ENCODE assay signal across 11 cellular contexts in genomic region chr5:6660704-6661103, GRCh38. TPM values are rescaled to one million over a fixed set of nuclear protein-coding genes. Genes with fewer than 3 reads are reported as not detected.
DNase-seq lines count a peak whose midpoint lies in the region; ATAC-seq and TF ChIP-seq lines count a peak whose summit lies in the region.
"Had no signal": no experiment of that assay in that cellular context is flagged by ENCODE, and none has a peak within 500 bp of the region (broad histone marks: within the 10 kb centered on the region; RNA-seq: fewer than 3 reads in every experiment).

No MANE protein-coding gene starts in this region.

- POLR2A ChIA-PET in PC-3 (lab: Charles Lee; ENCODE audit: unreplicated experiment) = no interaction called here

- H3K9ac ChIP-seq in OCI-LY1 (ENCODE audit: low read length) (peak overlapping the region; percentile 57; the same call in 1 of the 2 replicates), PC-3 (ENCODE audit: low read length) (no peak overlapping the region)

- H3K27me3 ChIP-seq in OCI-LY1 (ENCODE audit: insufficient read depth, low read length) (no peaks in the 10 kb centered on the region), PC-3 (ENCODE audit: low read length) (no peaks in the 10 kb centered on the region)

- H3K4me1 ChIP-seq in OCI-LY1 (ENCODE audit: insufficient read depth, low read length, severe bottlenecking) (peaks cover 39% of the 10 kb centered on the region), PC-3 (ENCODE audit: insufficient read depth, low read length) (no peaks in the 10 kb centered on the region)
- H3K4me1 ChIP-seq: Caco-2, psoas muscle had no signal

- BruUV-seq in PC-3 (replicated peaks; lab: Mats Ljungman, UMichigan) = no TSS peak

- in situ Hi-C loops in G401 (cut with HindIII; ENCODE audit: low sequenced_read_pairs) = no loop called here

- H2AFZ ChIP-seq in OCI-LY1 (ENCODE audit: low read length) (peak overlapping the region; percentile 78; the same call in 1 of the 2 replicates), PC-3 (ENCODE audit: low read length) (no peak overlapping the region)

- peak; percentile 17 for DNase-seq in GM12865 (ENCODE audit: low read depth)
- no peak for DNase-seq in cardiac septum (ENCODE audit: low spot score)
- DNase-seq in G401 (ENCODE audit: low spot score) = no peak
- no peak for DNase-seq in PC-3
- DNase-seq in SHP77 treated with DMSO at 0.1 percent for 48 hours (lab: John Stamatoyannopoulos, UW) = no peak
- DNase-seq: Caco-2, GOT3, psoas muscle had no signal

- TF ChIP-seq CTCF in GM12865 (IDR thresholded peaks at IDR 0.05; ENCODE audit: insufficient read depth, low read depth, low read length, missing control alignments) (no peak), OCI-LY1 (IDR thresholded peaks at IDR 0.05; ENCODE audit: low read length) (no peak), PC-3 (conservative IDR thresholded peaks at IDR 0.05; ENCODE audit: low read depth, low read length) (no peak)

- H3K27ac ChIP-seq in OCI-LY1 (ENCODE audit: low read depth, low read length, poor library complexity, severe bottlenecking) (peak overlapping the region; percentile 98), PC-3 (ENCODE audit: low read length) (no peak overlapping the region)
- H3K27ac ChIP-seq: psoas muscle had no signal

- ATAC-seq in GM19395 (IDR thresholded peaks at IDR 0.05; ENCODE audit: unreplicated experiment) = peak; percentile 50
- ATAC-seq in HG02885 (IDR thresholded peaks at IDR 0.05; ENCODE audit: poor library complexity, unreplicated experiment) = peak; percentile 62
- ATAC-seq in PC-3 = no peak
- ATAC-seq: psoas muscle had no signal

- peak overlapping the region; percentile 75 for H3K4me2 ChIP-seq in OCI-LY1 (ENCODE audit: low read length)
- no peak overlapping the region for H3K4me2 ChIP-seq in PC-3 (ENCODE audit: low read length)

- H4K20me1 ChIP-seq in OCI-LY1 (ENCODE audit: insufficient read depth, low read length) = no peaks in the 10 kb centered on the region
- no peaks in the 10 kb centered on the region for H4K20me1 ChIP-seq in PC-3 (ENCODE audit: low read length)

- intact Hi-C loops in cardiac septum (cut with DNase I) (no loop called here), PC-3 (cut with micrococcal nuclease) (no loop called here)

- H3K9me2 ChIP-seq in OCI-LY1 (ENCODE audit: low read depth, low read length) = no peaks in the 10 kb centered on the region
- no peaks in the 10 kb centered on the region for H3K9me2 ChIP-seq in PC-3 (replicated peaks; ENCODE audit: low read length)

- H3K9me3 ChIP-seq in OCI-LY1 (ENCODE audit: low read length) (peaks cover 8% of the 10 kb centered on the region; the same call in 1 of the 2 replicates), PC-3 (ENCODE audit: low read length) (peaks cover 14% of the 10 kb centered on the region)
- H3K9me3 ChIP-seq: Caco-2 had no signal

- H3K4me3 ChIP-seq in GM12865 (ENCODE audit: low read depth, low read length) = peak overlapping the region; percentile 49
- H3K4me3 ChIP-seq in OCI-LY1 (ENCODE audit: low read depth, low read length, poor library complexity, severe bottlenecking) = peak overlapping the region; percentile 51
- no peak overlapping the region for H3K4me3 ChIP-seq in PC-3 (ENCODE audit: low read length)
- H3K4me3 ChIP-seq: psoas muscle had no signal

- H3K79me2 ChIP-seq in OCI-LY1 (ENCODE audit: insufficient read depth, low read length) = no peaks in the 10 kb centered on the region
- no peaks in the 10 kb centered on the region for H3K79me2 ChIP-seq in PC-3 (ENCODE audit: low read length)

- H3F3A ChIP-seq in OCI-LY1 (ENCODE audit: insufficient read depth, low read length) (no peaks in the 10 kb centered on the region), PC-3 (ENCODE audit: low read length, unreplicated experiment) (no peaks in the 10 kb centered on the region)

- CTCF ChIA-PET in PC-3 (lab: Charles Lee) = no interaction called here

- peaks cover 36% of the 10 kb centered on the region for H3K36me3 ChIP-seq in OCI-LY1 (ENCODE audit: insufficient read depth, low read length)
- peaks cover 22% of the 10 kb centered on the region for H3K36me3 ChIP-seq in PC-3 (ENCODE audit: low read depth, low read length)

RNA-seq across cellular contexts. Expression of gene SRD5A1, which starts 27.5 kb away (rescaled TPM):
- total RNA-seq in cardiac septum = 4.2 TPM
- 15.4 and 40.9 TPM in 2 replicates for total RNA-seq in G401 (2014; rRNA removed; shearing (Covaris generic))
- total RNA-seq in PC-3 (2014; rRNA removed) = 18.7 and 39.6 TPM in 2 replicates

RNA-seq across cellular contexts. Expression of gene NSUN2, which starts 27.9 kb away (rescaled TPM):
- total RNA-seq in cardiac septum (39.9 TPM), PC-3 (2014; rRNA removed) (351 and 433 TPM in 2 replicates)
- total RNA-seq in G401 (2014; rRNA removed; shearing (Covaris generic)) = 46.6 and 65.0 TPM in 2 replicates

RNA-seq across cellular contexts. Expression of gene TENT4A, which starts 52.5 kb away (rescaled TPM):
- total RNA-seq in cardiac septum = 18.4 TPM
- 3.3 and 4.9 TPM in 2 replicates for total RNA-seq in G401 (2014; rRNA removed; shearing (Covaris generic))
- 39.3 and 42.4 TPM in 2 replicates for total RNA-seq in PC-3 (2014; rRNA removed)
